ENCODE assay signal across 8 cellular contexts in the genomic region with DNA sequence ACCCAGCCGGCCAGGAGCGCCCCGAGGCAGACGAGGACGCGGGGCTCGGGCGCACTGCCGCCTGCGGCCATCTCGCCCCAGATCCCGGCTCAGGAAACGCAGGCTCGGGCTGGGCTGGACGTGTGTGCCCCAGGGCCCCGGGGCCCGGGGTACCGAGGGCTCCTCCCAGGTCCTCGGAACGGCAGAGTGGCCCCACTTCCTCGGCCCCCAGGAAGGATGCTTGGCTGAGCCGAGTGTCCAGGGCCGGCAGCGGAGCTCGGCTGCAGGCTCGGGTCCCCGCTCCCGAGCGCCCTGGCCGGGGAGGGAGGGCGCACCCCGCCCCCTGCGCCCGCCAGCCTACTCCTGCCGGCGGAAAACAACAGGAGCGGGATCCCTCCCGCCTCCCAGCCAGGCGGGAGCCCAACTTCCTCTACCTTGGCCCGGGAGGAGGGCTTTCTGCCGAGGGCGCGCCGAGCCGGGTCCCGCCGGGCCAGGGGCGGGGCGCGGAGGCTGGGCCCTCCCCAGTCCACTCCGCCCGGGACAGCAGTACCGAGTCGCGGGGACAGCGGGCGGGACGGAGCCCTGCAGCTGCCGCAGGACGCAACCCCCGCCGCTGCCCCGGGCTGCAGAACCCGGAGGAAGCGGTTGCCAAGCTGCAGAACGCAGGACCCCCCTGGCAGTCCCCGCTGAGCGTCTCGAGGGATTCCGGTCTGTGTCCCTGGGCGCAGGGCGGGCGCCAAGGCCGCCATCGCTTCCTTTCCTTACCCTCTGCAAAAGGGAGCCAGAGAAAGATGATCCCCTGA. TPM values are rescaled to one million over a fixed set of nuclear protein-coding genes. Genes with fewer than 3 reads are reported as not detected.
DNase-seq lines count a peak whose midpoint lies in the region; ATAC-seq and TF ChIP-seq lines count a peak whose summit lies in the region.

A gene with protein sequence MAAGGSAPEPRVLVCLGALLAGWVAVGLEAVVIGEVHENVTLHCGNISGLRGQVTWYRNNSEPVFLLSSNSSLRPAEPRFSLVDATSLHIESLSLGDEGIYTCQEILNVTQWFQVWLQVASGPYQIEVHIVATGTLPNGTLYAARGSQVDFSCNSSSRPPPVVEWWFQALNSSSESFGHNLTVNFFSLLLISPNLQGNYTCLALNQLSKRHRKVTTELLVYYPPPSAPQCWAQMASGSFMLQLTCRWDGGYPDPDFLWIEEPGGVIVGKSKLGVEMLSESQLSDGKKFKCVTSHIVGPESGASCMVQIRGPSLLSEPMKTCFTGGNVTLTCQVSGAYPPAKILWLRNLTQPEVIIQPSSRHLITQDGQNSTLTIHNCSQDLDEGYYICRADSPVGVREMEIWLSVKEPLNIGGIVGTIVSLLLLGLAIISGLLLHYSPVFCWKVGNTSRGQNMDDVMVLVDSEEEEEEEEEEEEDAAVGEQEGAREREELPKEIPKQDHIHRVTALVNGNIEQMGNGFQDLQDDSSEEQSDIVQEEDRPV (minus strand): TSS at position 411 of the 782 bp plus-strand sequence. CDS start 340 bp downstream, at position 71.

- H3K4me1 ChIP-seq in BE2C (no peaks in the 10 kb centered on the region), lower lobe of right lung (peaks cover 18% of the 10 kb centered on the region)

- H3K27me3 ChIP-seq in BE2C (no peaks in the 10 kb centered on the region), lower lobe of right lung (ENCODE audit: low read depth) (no peaks in the 10 kb centered on the region)

- H3K9me3 Mint-ChIP-seq in activated CD4-positive, alpha-beta T cell treated with anti-CD3 and anti-CD28 coated beads, Interleukin-2, amount 10 ng/mL, durations not matched to agents 24 days and 14 days, result no peaks in the 10 kb centered on the region
- no peaks in the 10 kb centered on the region for H3K9me3 Mint-ChIP-seq in stimulated activated memory B cell treated with anti-CD40 and anti-IgM and Interleukin-4, amounts not matched to agents 10 μg/mL and 1 μg/mL and 100 μg/mL, for 72 hours

- intact Hi-C loops in activated CD4-positive, alpha-beta T cell treated with anti-CD3 and anti-CD28 coated beads, Interleukin-2, amount 10 ng/mL, durations not matched to agents 24 days and 14 days (cut with micrococcal nuclease), result loop anchor here (2.0 kb wide), 1 partner anchor 39 kb away; no protein-coding TSS in a partner anchor
- intact Hi-C loops in lower lobe of right lung (cut with DNase I), result no loop called here

- H3K36me3 ChIP-seq in BE2C, result no peaks in the 10 kb centered on the region
- H3K36me3 ChIP-seq in lower lobe of right lung, result peaks cover 5% of the 10 kb centered on the region

- TF ChIP-seq CTCF in BE2C (IDR thresholded peaks at IDR 0.05; ENCODE audit: low read depth, low read length), result no peak
- TF ChIP-seq CTCF in lower lobe of right lung (IDR thresholded peaks at IDR 0.05), result no peak

- H3K36me3 Mint-ChIP-seq in activated CD4-positive, alpha-beta T cell treated with anti-CD3 and anti-CD28 coated beads, Interleukin-2, amount 10 ng/mL, durations not matched to agents 24 days and 14 days (ENCODE audit: low read depth), result no peaks in the 10 kb centered on the region
- H3K36me3 Mint-ChIP-seq in stimulated activated memory B cell treated with anti-CD40 and anti-IgM and Interleukin-4, amounts not matched to agents 10 μg/mL and 1 μg/mL and 100 μg/mL, for 72 hours, result no peaks in the 10 kb centered on the region

- H3K4me1 Mint-ChIP-seq in activated CD4-positive, alpha-beta T cell treated with anti-CD3 and anti-CD28 coated beads, Interleukin-2, amount 10 ng/mL, durations not matched to agents 24 days and 14 days, result peaks cover 5% of the 10 kb centered on the region
- H3K4me1 Mint-ChIP-seq in stimulated activated memory B cell treated with anti-CD40 and anti-IgM and Interleukin-4, amounts not matched to agents 10 μg/mL and 1 μg/mL and 100 μg/mL, for 72 hours, result peaks cover 16% of the 10 kb centered on the region

- peaks cover 18% of the 10 kb centered on the region for H3K27me3 Mint-ChIP-seq in activated CD4-positive, alpha-beta T cell treated with anti-CD3 and anti-CD28 coated beads, Interleukin-2, amount 10 ng/mL, durations not matched to agents 24 days and 14 days
- peaks cover 35% of the 10 kb centered on the region for H3K27me3 Mint-ChIP-seq in stimulated activated memory B cell treated with anti-CD40 and anti-IgM and Interleukin-4, amounts not matched to agents 10 μg/mL and 1 μg/mL and 100 μg/mL, for 72 hours

- DNase-seq in BE2C, result peak; percentile 79
- peak; percentile 21 for DNase-seq in GM19238 (ENCODE audit: insufficient read length, low spot score)
- DNase-seq in NCI-H2107 (lab: John Stamatoyannopoulos, UW), result peak; percentile 55
- peak; percentile 80 for DNase-seq in activated CD4-positive, alpha-beta T cell treated with anti-CD3 and anti-CD28 coated beads, Interleukin-2, amount 10 ng/mL, durations not matched to agents 24 days and 14 days
- DNase-seq in lower lobe of right lung, result peak; percentile 84

- H3K27ac Mint-ChIP-seq in activated CD4-positive, alpha-beta T cell treated with anti-CD3 and anti-CD28 coated beads, Interleukin-2, amount 10 ng/mL, durations not matched to agents 24 days and 14 days, result peak within 1 kb of the TSS; percentile 78
- peak within 1 kb of the TSS; percentile 57 for H3K27ac Mint-ChIP-seq in stimulated activated memory B cell treated with anti-CD40 and anti-IgM and Interleukin-4, amounts not matched to agents 10 μg/mL and 1 μg/mL and 100 μg/mL, for 72 hours

- H3K27ac ChIP-seq in lower lobe of right lung, result peak within 1 kb of the TSS; percentile 85

- H3K9me3 ChIP-seq in BE2C, result no peaks in the 10 kb centered on the region
- no peaks in the 10 kb centered on the region for H3K9me3 ChIP-seq in lower lobe of right lung

- in situ Hi-C loops in endometrial microvascular endothelial cells (cut with HindIII; ENCODE audit: inconsistent ontology term, low pct_unique_long_range_greater_than_20kb, low sequenced_read_pairs), result no loop called here

- ATAC-seq in lower lobe of right lung (peak; percentile 96 to 97), GM19328 (IDR thresholded peaks at IDR 0.05; ENCODE audit: unreplicated experiment) (no peak)
- peak; percentile 65 for ATAC-seq in stimulated activated memory B cell treated with anti-CD40 and anti-IgM and Interleukin-4, amounts not matched to agents 10 μg/mL and 1 μg/mL and 100 μg/mL, for 72 hours

- H3K4me3 ChIP-seq in BE2C (ENCODE audit: low read depth, low read length), result peak within 1 kb of the TSS; percentile 87
- H3K4me3 ChIP-seq in lower lobe of right lung, result peak within 1 kb of the TSS; percentile 89

- peak within 1 kb of the TSS; percentile 91 for H3K4me3 Mint-ChIP-seq in activated CD4-positive, alpha-beta T cell treated with anti-CD3 and anti-CD28 coated beads, Interleukin-2, amount 10 ng/mL, durations not matched to agents 24 days and 14 days
- peak within 1 kb of the TSS; percentile 87 for H3K4me3 Mint-ChIP-seq in stimulated activated memory B cell treated with anti-CD40 and anti-IgM and Interleukin-4, amounts not matched to agents 10 μg/mL and 1 μg/mL and 100 μg/mL, for 72 hours

RNA-seq across cellular contexts. Expression of the gene that starts here (rescaled TPM):
- polyA plus RNA-seq in BE2C (2012; ENCODE audit: insufficient read depth, insufficient read length, low read depth), result 6.8 TPM
- 12.8 and 14.4 TPM in 2 replicates for total RNA-seq in activated CD4-positive, alpha-beta T cell treated with anti-CD3 and anti-CD28 coated beads, Interleukin-2, amount 10 ng/mL, durations not matched to agents 24 days and 14 days
- total RNA-seq in endometrial microvascular endothelial cells (ENCODE audit: inconsistent ontology term), result 27.6 TPM
- total RNA-seq in lower lobe of right lung, result 51.7 TPM

Comparison
In these comparisons a context has a peak if more than half of its experiments do, and no peak if none do; other contexts are left out.
1. DNase-seq: peak in every context shown above with its lines; median percentile 84 in lower lobe of right lung; 80 in activated CD4-positive, alpha-beta T cell treated with anti-CD3 and anti-CD28 coated beads, Interleukin-2, amount 10 ng/mL, durations not matched to agents 24 days and 14 days; 79 in BE2C; 55 in NCI-H2107; 21 in GM19238.